ENCODE assay signal across 8 cellular contexts in the genomic region with DNA sequence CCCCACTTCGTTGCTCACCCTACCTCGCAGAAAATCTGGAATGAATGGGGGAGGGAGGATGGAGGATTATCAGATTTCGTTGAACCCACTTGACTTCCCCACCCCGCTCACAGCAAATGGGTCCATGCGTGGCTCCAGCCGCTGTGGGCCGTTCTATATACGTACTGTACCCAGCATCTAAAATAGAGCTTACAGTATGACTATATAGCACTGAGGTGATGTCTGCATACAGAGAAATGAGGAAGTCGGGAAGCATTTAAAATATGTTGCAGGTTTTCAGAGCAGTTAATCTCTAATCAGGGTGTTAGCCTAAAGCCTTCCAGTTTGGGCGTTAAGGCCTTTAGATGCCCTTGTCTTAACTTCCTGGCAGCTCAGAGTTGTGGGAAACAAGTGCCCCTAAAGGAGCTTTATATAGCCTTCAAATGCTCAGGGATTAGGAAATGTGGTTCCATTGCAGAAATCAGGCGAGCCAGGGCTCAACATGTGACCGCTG. TPM values are rescaled to one million over a fixed set of nuclear protein-coding genes. Genes with fewer than 3 reads are reported as not detected.
DNase-seq lines count a peak whose midpoint lies in the region; ATAC-seq and TF ChIP-seq lines count a peak whose summit lies in the region.

No MANE protein-coding gene starts in this region.

- 46% methylated on average over 12 of the region's 12 CpGs for WGBS in liver
- 35 to 44% (median 37%) methylated on average over 12 of the region's 12 CpGs for WGBS in adrenal gland, 4 donors

- peak overlapping the region in 7 of 11 experiments; percentile 33 to 79 (median 65); a peak in 10 of 22 replicates for H3K9ac ChIP-seq in BLaER1 treated with 17β-estradiol and CSF1 and Interleukin-3, amounts not matched to agents 10 nM and 100 nM
- H3K9ac ChIP-seq in liver (ENCODE audit: low read depth in 1 of 2, low read length in 2 of 2), result no peak overlapping the region

- H3K36me3 ChIP-seq in BLaER1 treated with 17β-estradiol and CSF1 and Interleukin-3, amounts not matched to agents 10 nM and 100 nM, result no peaks in the 10 kb centered on the region
- no peaks in the 10 kb centered on the region for H3K36me3 ChIP-seq in HEK293 (ENCODE audit: control insufficient read depth in 2 of 2, insufficient read depth in 1 of 2, low read length in 2 of 2)
- H3K36me3 ChIP-seq in liver (ENCODE audit: control insufficient read depth in 4 of 4, insufficient read depth in 3 of 4, low read depth in 1 of 4, low read length in 3 of 4), result no peaks in the 10 kb centered on the region
- H3K36me3 ChIP-seq in adrenal gland (replicated peaks in 1 of 2), result no peaks in the 10 kb centered on the region

- no peaks in the 10 kb centered on the region for H3K27me3 Mint-ChIP-seq in activated CD8-positive, alpha-beta T cell treated with anti-CD3 and anti-CD28 coated beads, Interleukin-2, amount 10 ng/mL, durations not matched to agents 7 days and 5 days (ENCODE audit: low read depth)

- peak overlapping the region; percentile 72 for H3K27ac Mint-ChIP-seq in activated CD8-positive, alpha-beta T cell treated with anti-CD3 and anti-CD28 coated beads, Interleukin-2, amount 10 ng/mL, durations not matched to agents 7 days and 5 days

- H3K4me1 Mint-ChIP-seq in activated CD8-positive, alpha-beta T cell treated with anti-CD3 and anti-CD28 coated beads, Interleukin-2, amount 10 ng/mL, durations not matched to agents 7 days and 5 days (ENCODE audit: low read depth), result peaks cover 39% of the 10 kb centered on the region

- peaks cover 37% of the 10 kb centered on the region for H3K36me3 Mint-ChIP-seq in activated CD8-positive, alpha-beta T cell treated with anti-CD3 and anti-CD28 coated beads, Interleukin-2, amount 10 ng/mL, durations not matched to agents 7 days and 5 days (ENCODE audit: low read depth)

- no peak overlapping the region; a peak in 2 of 22 replicates for H3K27ac ChIP-seq in BLaER1 treated with 17β-estradiol and CSF1 and Interleukin-3, amounts not matched to agents 10 nM and 100 nM
- H3K27ac ChIP-seq in HEK293 (ENCODE audit: extremely low read depth, low read depth, low read length), result no peak overlapping the region
- H3K27ac ChIP-seq in liver (ENCODE audit: low read depth in 1 of 2, low read length in 2 of 2), result no peak overlapping the region
- peak overlapping the region in 1 of 5 donors; percentile 65 for H3K27ac ChIP-seq in adrenal gland

- no peak for DNase-seq in activated CD8-positive, alpha-beta T cell treated with anti-CD3 and anti-CD28 coated beads, Interleukin-2, amount 10 ng/mL, durations not matched to agents 7 days and 5 days
- DNase-seq in AG08396 (ENCODE audit: low spot score), result no peak
- DNase-seq in NCI-H2081 treated with DMSO at 0.1 percent for 48 hours (lab: John Stamatoyannopoulos, UW), result no peak
- no peak for DNase-seq in adrenal gland

- TF ChIP-seq RAD21 in liver (IDR thresholded peaks at IDR 0.05), result no peak

- no peaks in the 10 kb centered on the region for H3K9me3 Mint-ChIP-seq in activated CD8-positive, alpha-beta T cell treated with anti-CD3 and anti-CD28 coated beads, Interleukin-2, amount 10 ng/mL, durations not matched to agents 7 days and 5 days (ENCODE audit: insufficient read depth)

- no peaks in the 10 kb centered on the region for H3K9me3 ChIP-seq in BLaER1 treated with 17β-estradiol and CSF1 and Interleukin-3, amounts not matched to agents 10 nM and 100 nM (replicated peaks in 1 of 11)
- H3K9me3 ChIP-seq in HEK293 (ENCODE audit: control insufficient read depth, insufficient read depth, low read depth, low read length) (no peaks in the 10 kb centered on the region), liver (ENCODE audit: control insufficient read depth in 4 of 4, low read length in 3 of 4) (no peaks in the 10 kb centered on the region), adrenal gland (replicated peaks in 1 of 3) (no peaks in the 10 kb centered on the region)

- no peak for TF ChIP-seq POLR2A in adrenal gland (IDR thresholded peaks at IDR 0.05)

- peak overlapping the region; percentile 94 to 100 (median 99) for H3K4me2 ChIP-seq in BLaER1 treated with 17β-estradiol and CSF1 and Interleukin-3, amounts not matched to agents 10 nM and 100 nM

- peak overlapping the region; percentile 74 to 86 (median 78) for H3K4me3 ChIP-seq in BLaER1 treated with 17β-estradiol and CSF1 and Interleukin-3, amounts not matched to agents 10 nM and 100 nM
- peak overlapping the region; percentile 46 for H3K4me3 ChIP-seq in HEK293 (ENCODE audit: low read depth, low read length)
- H3K4me3 ChIP-seq in liver (ENCODE audit: low read depth in 1 of 3, low read length in 3 of 3), result peak overlapping the region in 2 of 3 donors; percentile 48 to 89
- no peak overlapping the region for H3K4me3 ChIP-seq in adrenal gland

- intact Hi-C loops in adrenal gland (cut with DNase I), result no loop called here

- peaks cover 10 to 17% (median 14%) of the 10 kb centered on the region in 11 experiments; a peak in 20 of 22 replicates for H3K27me3 ChIP-seq in BLaER1 treated with 17β-estradiol and CSF1 and Interleukin-3, amounts not matched to agents 10 nM and 100 nM
- H3K27me3 ChIP-seq in liver (ENCODE audit: control insufficient read depth in 4 of 4, insufficient read depth in 4 of 4, low read length in 3 of 4), result peaks cover 0 to 4% (median 0%) of the 10 kb centered on the region in 4 donors
- no peaks in the 10 kb centered on the region for H3K27me3 ChIP-seq in adrenal gland

- peaks cover 0 to 24% (median 13%) of the 10 kb centered on the region in 11 experiments; a peak in 16 of 22 replicates for H4K20me1 ChIP-seq in BLaER1 treated with 17β-estradiol and CSF1 and Interleukin-3, amounts not matched to agents 10 nM and 100 nM

- TF ChIP-seq CTCF in HEK293 (tag by site-specific recombination; IDR thresholded peaks at IDR 0.05) (no peak), liver (IDR thresholded peaks at IDR 0.05; ENCODE audit: low read depth, low read length, missing input control) (no peak), adrenal gland (IDR thresholded peaks at IDR 0.05) (no peak)

- peak overlapping the region; percentile 86 for H3K4me3 Mint-ChIP-seq in activated CD8-positive, alpha-beta T cell treated with anti-CD3 and anti-CD28 coated beads, Interleukin-2, amount 10 ng/mL, durations not matched to agents 7 days and 5 days

- CTCF ChIA-PET in HEK293 (lab: Yijun Ruan, JAX), result interaction anchor here (0.6 to 1.1 kb wide), 2 partner anchors 32 to 38 kb away, joined by 3 to 7 read pairs; no protein-coding TSS in a partner anchor
- CTCF ChIA-PET in activated CD8-positive, alpha-beta T cell treated with anti-CD3 and anti-CD28 coated beads, Interleukin-2, amount 10 ng/mL, durations not matched to agents 7 days and 5 days (lab: Charles Lee), result interaction anchor here (0.8 to 4.8 kb wide), 11 partner anchors 9 to 211 kb away, joined by 3 to 45 read pairs (median 6); a partner anchor contains a TSS

- no peak for ATAC-seq in activated CD8-positive, alpha-beta T cell treated with anti-CD3 and anti-CD28 coated beads, Interleukin-2, amount 10 ng/mL, durations not matched to agents 7 days and 5 days
- ATAC-seq in GM21786 (IDR thresholded peaks at IDR 0.05; ENCODE audit: unreplicated experiment), result no peak

- POLR2A ChIA-PET in HEK293 (lab: Yijun Ruan, JAX), result interaction anchor here (0.7 kb wide), 1 partner anchor 9 kb away, joined by 4 read pairs; no protein-coding TSS in a partner anchor
- POLR2A ChIA-PET in activated CD8-positive, alpha-beta T cell treated with anti-CD3 and anti-CD28 coated beads, Interleukin-2, amount 10 ng/mL, durations not matched to agents 7 days and 5 days (lab: Charles Lee), result interaction anchor here (0.7 to 3.4 kb wide), 11 partner anchors 10 to 301 kb away, joined by 3 to 72 read pairs (median 9); a partner anchor contains a TSS

- peaks cover 16 to 27% (median 25%) of the 10 kb centered on the region in 10 experiments for H3K4me1 ChIP-seq in BLaER1 treated with 17β-estradiol and CSF1 and Interleukin-3, amounts not matched to agents 10 nM and 100 nM
- no peaks in the 10 kb centered on the region for H3K4me1 ChIP-seq in HEK293 (ENCODE audit: control insufficient read depth, insufficient read depth, low read length)
- H3K4me1 ChIP-seq in liver (ENCODE audit: control insufficient read depth in 4 of 4, insufficient read depth in 4 of 4, low read length in 3 of 4), result peaks cover 10 to 20% (median 15%) of the 10 kb centered on the region in 4 donors
- H3K4me1 ChIP-seq in adrenal gland (replicated peaks in 1 of 2), result peaks cover 3 to 14% of the 10 kb centered on the region in 2 donors

TF ChIP-seq in HEK293, 187 proteins besides CTCF, POLR2A, EP300 and RAD21 (continues in another document):
- peak; percentile 95 for TF ChIP-seq ZNF335 (tag by site-specific recombination; conservative IDR thresholded peaks at IDR 0.05)
- no peak for TF ChIP-seq ZNF16 (tag by site-specific recombination; IDR thresholded peaks at IDR 0.05; ENCODE audit: low read depth)
- TF ChIP-seq KLF1 (tag by site-specific recombination; IDR thresholded peaks at IDR 0.05), result 0 out of 2 replicates have a peak, but pooled peaks have one; percentile 2
- TF ChIP-seq ZNF114 (tag by site-specific recombination; IDR thresholded peaks at IDR 0.05), result no peak

TF ChIP-seq in liver, 16 proteins besides CTCF, POLR2A, EP300 and RAD21 (continues in another document):
- TF ChIP-seq RXRA (IDR thresholded peaks at IDR 0.05) (no peak), FOXA2 (IDR thresholded peaks at IDR 0.05) (no peak)

RNA-seq across cellular contexts. Expression of a gene that starts 1.4 kb away (rescaled TPM):
- 10 to 100 TPM; 62.4 to 64.8 TPM for total RNA-seq in activated CD8-positive, alpha-beta T cell treated with anti-CD3 and anti-CD28 coated beads, Interleukin-2, amount 10 ng/mL, durations not matched to agents 7 days and 5 days
- total RNA-seq in liver (1 to 10 TPM in 1 of 2 donors, under 1 TPM in 1; 0.65 to 2.1 TPM), adrenal gland (1 to 10 TPM in 6 of 8 donors, under 1 TPM in 2; 0.35 to 3.7 (median 1.5) TPM)
- polyA plus RNA-seq in liver (1 to 10 TPM; 2.5 to 3.8 TPM), adrenal gland (10 to 100 TPM in 1 of 3 donors, 1 to 10 TPM in 2; 3.1 to 24.0 (median 5.2) TPM)

Comparison
In these comparisons a context has a peak if more than half of its experiments do, and no peak if none do; other contexts are left out.
1. H3K4me3 ChIP-seq: peak in BLaER1 treated with 17β-estradiol and CSF1 and Interleukin-3, amounts not matched to agents 10 nM and 100 nM (10 of 10), HEK293 (single experiment) and liver (2 of 3); none in adrenal gland (0 of 4).
2. H3K9ac ChIP-seq: peak in BLaER1 treated with 17β-estradiol and CSF1 and Interleukin-3, amounts not matched to agents 10 nM and 100 nM (7 of 11); none in liver (0 of 2).
3. RNA of a gene that starts 1.4 kb away (total RNA-seq): 62.4 to 64.8 TPM in activated CD8-positive, alpha-beta T cell treated with anti-CD3 and anti-CD28 coated beads, Interleukin-2, amount 10 ng/mL, durations not matched to agents 7 days and 5 days; 0.65 to 2.1 TPM in liver and 0.35 to 3.7 TPM in adrenal gland; every median in the first group is over 10 times any median in the second.